In genomic region chr3:53174346-53175250, GRCh38 we compare ENCODE assay signal across 12 cellular contexts. TPM values are rescaled to one million over a fixed set of nuclear protein-coding genes. Genes with fewer than 3 reads are reported as not detected.
A peak's percentile ranks its signal among the peaks of the same experiment; 100 is the strongest.
DNase-seq lines count a peak whose midpoint lies in the region; ATAC-seq and TF ChIP-seq lines count a peak whose summit lies in the region.
"Had no signal": no experiment of that assay in that cellular context is flagged by ENCODE, and none has a peak within 500 bp of the region (broad histone marks: within the 10 kb centered on the region; RNA-seq: fewer than 3 reads in every experiment).

No MANE protein-coding gene starts in this region.

- DNase-seq in T-helper 17 cell, result no peak
- DNase-seq in C1 segment of cervical spinal cord (lab: John Stamatoyannopoulos, UW), result no peak
- DNase-seq in activated CD4-positive, alpha-beta T cell treated with anti-CD3 and anti-CD28 coated beads, Interleukin-2, amount 50 U/mL, for 48 hours, result no peak
- DNase-seq in inferior parietal cortex (ENCODE audit: extremely low spot score), result no peak
- DNase-seq: activated T-cell treated with anti-CD3 and anti-CD28 coated beads, Interleukin-2, amount 50 U/mL, for 4 hours; BE2C; immature natural killer cell; NCI-H1092 treated with DMSO at 0.1 percent for 48 hours had no signal

- H3K4me3 Mint-ChIP-seq in T-helper 17 cell, result no peak overlapping the region
- H3K4me3 Mint-ChIP-seq: activated T-cell treated with anti-CD3 and anti-CD28 coated beads, Interleukin-2, amount 50 U/mL, for 4 hours; immature natural killer cell had no signal

- no peaks in the 10 kb centered on the region for H3K9me3 ChIP-seq in T-helper 17 cell (ENCODE audit: control insufficient read depth, low read length, poor library complexity, severe bottlenecking)
- H3K9me3 ChIP-seq: BE2C had no signal

- H3K27me3 Mint-ChIP-seq in T-helper 17 cell, result no peaks in the 10 kb centered on the region

- H3K27ac Mint-ChIP-seq in T-helper 17 cell, result peak overlapping the region; percentile 72

- ATAC-seq in GM19351 (IDR thresholded peaks at IDR 0.05; ENCODE audit: unreplicated experiment) (peak; percentile 86), HG02870 (IDR thresholded peaks at IDR 0.05; ENCODE audit: unreplicated experiment) (peak; percentile 40), T-helper 17 cell (no peak), HG03196 (IDR thresholded peaks at IDR 0.05; ENCODE audit: unreplicated experiment) (no peak)
- ATAC-seq: activated T-cell treated with anti-CD3 and anti-CD28 coated beads, Interleukin-2, amount 50 U/mL, for 4 hours had no signal

- TF ChIP-seq CTCF in GM12872 (IDR thresholded peaks at IDR 0.05; ENCODE audit: insufficient read depth, low read depth, low read length), result peak; percentile 53

- H3K4me1 Mint-ChIP-seq in T-helper 17 cell, result peaks cover 37% of the 10 kb centered on the region

- H3K36me3 Mint-ChIP-seq in T-helper 17 cell (ENCODE audit: low read depth), result peaks cover 11% of the 10 kb centered on the region

RNA-seq across cellular contexts. Expression of gene PRKCD, which starts 13.6 kb away (rescaled TPM):
- 10 to 100 TPM; 27.3 to 35.0 TPM for total RNA-seq in T-helper 17 cell

RNA-seq across cellular contexts. Expression of gene RFT1, which starts 44.4 kb away (rescaled TPM):
- 10 to 100 TPM; 11.9 to 12.2 TPM for total RNA-seq in T-helper 17 cell

Comparison
In these comparisons a context has a peak if more than half of its experiments do, and no peak if none do; other contexts are left out.
1. ATAC-seq: peak in GM19351 (single experiment) and HG02870 (single experiment); none in T-helper 17 cell (single experiment) and HG03196 (single experiment).